17 cellular contexts compared by ENCODE assay signal in the genomic region with DNA sequence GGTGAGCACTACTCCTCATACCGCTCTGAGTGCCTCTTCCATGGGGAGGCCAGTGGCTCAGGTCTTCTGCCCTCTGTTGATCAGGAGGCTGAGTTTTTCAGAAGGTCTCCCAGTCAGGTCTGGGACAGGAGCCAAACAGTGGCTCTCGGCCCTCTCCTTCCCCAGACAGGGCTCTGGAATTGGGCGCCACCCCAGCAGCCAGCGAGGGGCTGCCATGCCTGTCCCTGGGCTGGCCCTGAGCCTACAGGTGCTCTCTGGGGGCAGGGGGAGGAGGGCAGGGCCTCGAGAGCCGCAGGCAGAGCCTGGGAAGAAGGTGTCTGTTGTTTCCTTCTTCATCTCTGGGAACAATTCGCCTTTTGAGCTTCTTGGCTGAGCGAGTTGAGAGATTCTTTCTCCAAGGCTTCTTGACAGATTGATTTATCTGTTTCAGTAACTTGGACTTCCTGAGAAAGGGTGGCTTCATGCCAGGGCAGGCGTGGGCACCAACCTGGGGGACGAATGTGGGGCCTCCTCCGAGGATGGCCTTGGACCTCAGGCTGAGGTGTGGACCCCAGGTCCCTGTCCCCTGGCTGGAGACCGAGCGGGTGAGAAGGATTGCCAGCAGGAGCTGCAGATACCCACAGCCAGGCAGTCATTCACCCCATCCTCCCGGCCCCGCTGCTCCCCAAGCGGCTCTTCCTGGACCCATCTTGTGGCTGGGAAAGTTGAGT.
DNase-seq lines count a peak whose midpoint lies in the region; ATAC-seq and TF ChIP-seq lines count a peak whose summit lies in the region.
"Had no signal": no experiment of that assay in that cellular context is flagged by ENCODE, and none has a peak within 500 bp of the region (broad histone marks: within the 10 kb centered on the region; RNA-seq: fewer than 3 reads in every experiment).

No MANE protein-coding gene starts in this region.

- no peaks in the 10 kb centered on the region for H4K20me1 ChIP-seq in IMR-90 (ENCODE audit: insufficient read depth, low read length)

- H3K36me3 Mint-ChIP-seq in activated CD8-positive, alpha-beta T cell treated with anti-CD3 and anti-CD28 coated beads, Interleukin-2, amount 10 ng/mL, durations not matched to agents 7 days and 5 days (ENCODE audit: low read depth) = no peaks in the 10 kb centered on the region
- H3K36me3 Mint-ChIP-seq: CD4-positive, CD25-positive, alpha-beta regulatory T cell had no signal

- H4K5ac ChIP-seq in IMR-90 (ENCODE audit: low read depth, low read length) = no peak overlapping the region

- H2BK5ac ChIP-seq in IMR-90 (ENCODE audit: low read depth, low read length, poor library complexity, severe bottlenecking) = no peak overlapping the region

- TF ChIP-seq CTCF in IMR-90 (conservative IDR thresholded peaks at IDR 0.05; ENCODE audit: low read depth, low read length) (no peak), coronary artery (IDR thresholded peaks at IDR 0.05) (no peak), stomach (IDR thresholded peaks at IDR 0.05) (no peak), tibial artery (IDR thresholded peaks at IDR 0.05) (no peak)

- H2AFZ ChIP-seq in IMR-90 (replicated peaks; ENCODE audit: low read length, poor library complexity) = no peak overlapping the region

- no peak overlapping the region for H3K4ac ChIP-seq in IMR-90 (ENCODE audit: low read depth, low read length)

- no peak overlapping the region for H3K14ac ChIP-seq in IMR-90 (replicated peaks; ENCODE audit: low read depth, low read length)

- H3K23ac ChIP-seq in IMR-90 (ENCODE audit: low read depth, low read length) = no peak overlapping the region

- no peak overlapping the region for H2BK120ac ChIP-seq in IMR-90 (ENCODE audit: low read depth, low read length)

- peaks cover 7% of the 10 kb centered on the region for H3K27me3 Mint-ChIP-seq in activated CD8-positive, alpha-beta T cell treated with anti-CD3 and anti-CD28 coated beads, Interleukin-2, amount 10 ng/mL, durations not matched to agents 7 days and 5 days (ENCODE audit: low read depth)

- intact Hi-C loops in IMR-90 (cut with micrococcal nuclease) = loop anchor here (10.0 kb wide), 2 partner anchors 916 to 966 kb away; a partner anchor contains a TSS
- intact Hi-C loops in stomach (cut with DNase I; ENCODE audit: low total_unique reads) = no loop called here
- intact Hi-C loops in tibial artery (cut with DNase I; ENCODE audit: low total_unique reads) = loop anchor here (10.0 kb wide), 2 partner anchors 116 to 236 kb away; no protein-coding TSS in a partner anchor

- no peak overlapping the region for H3K9ac ChIP-seq in IMR-90 (ENCODE audit: low read depth, low read length)

- no peak overlapping the region for H2BK20ac ChIP-seq in IMR-90 (ENCODE audit: low read depth, low read length)

- H3K4me1 ChIP-seq in IMR-90 (ENCODE audit: control insufficient read depth, insufficient read depth, low read length) (no peaks in the 10 kb centered on the region), stomach (peaks cover 0 to 11% (median 7%) of the 10 kb centered on the region in 4 donors), tibial artery (peaks cover 0 to 22% (median 0%) of the 10 kb centered on the region in 4 donors)

- H2AK5ac ChIP-seq in IMR-90 (ENCODE audit: low read depth, low read length) = no peak overlapping the region

- H3K4me1 Mint-ChIP-seq in activated CD8-positive, alpha-beta T cell treated with anti-CD3 and anti-CD28 coated beads, Interleukin-2, amount 10 ng/mL, durations not matched to agents 7 days and 5 days (ENCODE audit: low read depth) = no peaks in the 10 kb centered on the region

- TF ChIP-seq POLR2A in IMR-90 (IDR thresholded peaks at IDR 0.05; ENCODE audit: low read depth, low read length) = no peak
- TF ChIP-seq POLR2A in stomach (IDR thresholded peaks at IDR 0.05) = no peak

- POLR2A ChIA-PET in IMR-90 (lab: Charles Lee; ENCODE audit: unreplicated experiment) = no interaction called here
- POLR2A ChIA-PET in activated CD8-positive, alpha-beta T cell treated with anti-CD3 and anti-CD28 coated beads, Interleukin-2, amount 10 ng/mL, durations not matched to agents 7 days and 5 days (lab: Charles Lee) = no interaction called here

- peak overlapping the region; percentile 48; the same call in 1 of the 2 replicates for H4K91ac ChIP-seq in IMR-90 (ENCODE audit: insufficient read depth, low read depth, low read length)

- H3K9me3 ChIP-seq in IMR-90 (ENCODE audit: control insufficient read depth, insufficient read depth, low read length) (peaks cover 12% of the 10 kb centered on the region), stomach (peaks cover 0 to 10% (median 6%) of the 10 kb centered on the region in 4 donors), tibial artery (peaks cover 0 to 12% (median 11%) of the 10 kb centered on the region in 3 donors)

- no peak overlapping the region for H3K56ac ChIP-seq in IMR-90 (ENCODE audit: extremely low read depth, insufficient read depth, low read length)

- H2BK15ac ChIP-seq in IMR-90 (ENCODE audit: low read depth, low read length) = peak overlapping the region; percentile 40; the same call in 1 of the 3 replicates

- H4K8ac ChIP-seq in IMR-90 (ENCODE audit: low read depth in 2 of 2, low read length in 2 of 2) = no peak overlapping the region

- CTCF ChIA-PET in IMR-90 (lab: Yijun Ruan, JAX) = no interaction called here
- CTCF ChIA-PET in activated CD8-positive, alpha-beta T cell treated with anti-CD3 and anti-CD28 coated beads, Interleukin-2, amount 10 ng/mL, durations not matched to agents 7 days and 5 days (lab: Charles Lee) = no interaction called here

- no TSS peak for BruUV-seq in IMR-90 (replicated peaks; lab: Mats Ljungman, UMichigan)

- H3K27me3 ChIP-seq in IMR-90 (ENCODE audit: control insufficient read depth, insufficient read depth, low read length) = peaks cover 10% of the 10 kb centered on the region; the same call in 1 of the 2 replicates
- H3K27me3 ChIP-seq in stomach = peaks cover 0 to 72% (median 18%) of the 10 kb centered on the region in 3 donors
- H3K27me3 ChIP-seq in tibial artery = peaks cover 0 to 58% of the 10 kb centered on the region in 2 donors
- H3K27me3 ChIP-seq: SJCRH30 had no signal

- no peak overlapping the region for H3K18ac ChIP-seq in IMR-90 (ENCODE audit: low read depth, low read length)

- H3K36me3 ChIP-seq in IMR-90 (ENCODE audit: control insufficient read depth, insufficient read depth, low read length) (no peaks in the 10 kb centered on the region), stomach (no peaks in the 10 kb centered on the region), tibial artery (no peaks in the 10 kb centered on the region)
- H3K36me3 ChIP-seq: SJCRH30 had no signal

- H3K9me1 ChIP-seq in IMR-90 (ENCODE audit: insufficient read depth, low read length) = no peaks in the 10 kb centered on the region

- TF ChIP-seq EP300 in stomach (IDR thresholded peaks at IDR 0.05) = no peak

- dilution Hi-C loops in IMR-90 (cut with HindIII; ENCODE audit: low sequenced_read_pairs, unreplicated experiment) = no loop called here

- WGBS in IMR-90 (ENCODE audit: extremely low coverage in 2 of 2, insufficient read length in 1 of 2), 2 experiments = 62% methylated on average over 4 of the region's 16 CpGs; no CpG with 5 or more reads in 1 of the 2 experiments
- 56 to 77% (median 69%) methylated on average over 10 to 16 of the region's 16 CpGs for WGBS in stomach, 5 donors

- no peak overlapping the region for H3K4me3 Mint-ChIP-seq in activated CD8-positive, alpha-beta T cell treated with anti-CD3 and anti-CD28 coated beads, Interleukin-2, amount 10 ng/mL, durations not matched to agents 7 days and 5 days
- H3K4me3 Mint-ChIP-seq: CD4-positive, CD25-positive, alpha-beta regulatory T cell had no signal

- H3K79me1 ChIP-seq in IMR-90 (ENCODE audit: low read depth in 1 of 2, low read length in 2 of 2) = no peaks in the 10 kb centered on the region

- no peaks in the 10 kb centered on the region for H3K9me3 Mint-ChIP-seq in activated CD8-positive, alpha-beta T cell treated with anti-CD3 and anti-CD28 coated beads, Interleukin-2, amount 10 ng/mL, durations not matched to agents 7 days and 5 days (ENCODE audit: insufficient read depth)

- peak; percentile 85 for DNase-seq in COLO829 (ENCODE audit: low spot score)
- no peak for DNase-seq in IMR-90
- DNase-seq in coronary artery (ENCODE audit: low spot score) = peak; percentile 53
- DNase-seq in stomach = peak; percentile 22
- DNase-seq in activated CD8-positive, alpha-beta T cell treated with anti-CD3 and anti-CD28 coated beads, Interleukin-2, amount 10 ng/mL, durations not matched to agents 7 days and 5 days = no peak
- no peak for DNase-seq in NCI-H1105 treated with DMSO at 0.1 percent for 48 hours (lab: John Stamatoyannopoulos, UW)
- DNase-seq in tibial artery = no peak
- DNase-seq: CD4-positive, CD25-positive, alpha-beta regulatory T cell; GOT3; Kasumi-1; NCI-H187; NCI-H345; NCI-H69; OCI-M1; SJCRH30 had no signal

- H3K27ac ChIP-seq in IMR-90 (ENCODE audit: insufficient read depth, low read length) (no peak overlapping the region), coronary artery (no peak overlapping the region), stomach (no peak overlapping the region), tibial artery (no peak overlapping the region)
- H3K27ac ChIP-seq: RWPE1, SJCRH30 had no signal

- H2AK9ac ChIP-seq in IMR-90 (replicated peaks; ENCODE audit: low read depth, low read length, poor library complexity) = no peak overlapping the region

- no peak overlapping the region for H3K27ac Mint-ChIP-seq in activated CD8-positive, alpha-beta T cell treated with anti-CD3 and anti-CD28 coated beads, Interleukin-2, amount 10 ng/mL, durations not matched to agents 7 days and 5 days
- H3K27ac Mint-ChIP-seq: CD4-positive, CD25-positive, alpha-beta regulatory T cell had no signal

- in situ Hi-C loops in IMR-90 (cut with MboI; ENCODE audit: low sequenced_read_pairs) = no loop called here

- no peak overlapping the region for H3K4me2 ChIP-seq in IMR-90 (ENCODE audit: low read depth, low read length)

- ATAC-seq in IMR-90 (ENCODE audit: low read depth) (no peak), GM18907 (IDR thresholded peaks at IDR 0.05; ENCODE audit: unreplicated experiment) (no peak)
- ATAC-seq in activated CD8-positive, alpha-beta T cell treated with anti-CD3 and anti-CD28 coated beads, Interleukin-2, amount 10 ng/mL, durations not matched to agents 7 days and 5 days = no peak

- no peak for TF ChIP-seq RAD21 in IMR-90 (IDR thresholded peaks at IDR 0.05; ENCODE audit: low read length)

- H3K4me3 ChIP-seq in IMR-90 (ENCODE audit: insufficient read depth, low read depth, low read length) = no peak overlapping the region
- H3K4me3 ChIP-seq in coronary artery = no peak overlapping the region
- no peak overlapping the region for H3K4me3 ChIP-seq in stomach
- no peak overlapping the region for H3K4me3 ChIP-seq in tibial artery
- H3K4me3 ChIP-seq: SJCRH30 had no signal

TF ChIP-seq in IMR-90, 13 proteins besides CTCF, POLR2A, EP300 and RAD21 (continues in another document):
- TF ChIP-seq FOS (IDR thresholded peaks at IDR 0.05; ENCODE audit: low read depth, low read length) (no peak), MAZ (IDR thresholded peaks at IDR 0.05; ENCODE audit: borderline replicate concordance, low read depth, low read length) (no peak), RCOR1 (IDR thresholded peaks at IDR 0.05; ENCODE audit: insufficient replicate concordance, low read length) (no peak)

Comparison
In these comparisons a context has a peak if more than half of its experiments do, and no peak if none do; other contexts are left out.
1. DNase-seq: peak in COLO829 (single experiment), coronary artery (single experiment) and stomach (single experiment); none in IMR-90 (single experiment), activated CD8-positive, alpha-beta T cell treated with anti-CD3 and anti-CD28 coated beads, Interleukin-2, amount 10 ng/mL, durations not matched to agents 7 days and 5 days (single experiment), NCI-H1105 treated with DMSO at 0.1 percent for 48 hours (single experiment) and tibial artery (0 of 2).